14 cellular contexts compared by ENCODE assay signal in the genomic region with DNA sequence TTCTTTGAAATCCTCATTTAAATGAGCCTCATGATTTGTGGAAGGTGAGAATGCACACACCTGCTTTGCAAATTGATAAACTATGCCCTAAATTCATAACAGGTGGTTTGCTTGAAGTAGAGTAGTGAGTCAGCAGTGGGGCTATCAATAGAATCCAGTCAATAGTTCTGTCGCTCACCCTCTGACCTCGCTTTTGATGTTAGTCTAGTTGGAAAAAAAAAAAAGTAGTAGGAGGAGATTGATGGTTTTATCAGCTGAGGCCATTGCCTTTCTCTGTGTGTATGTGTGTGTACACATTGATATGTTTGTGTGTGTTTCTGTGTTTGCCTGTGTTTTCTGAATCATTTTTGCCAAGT.
DNase-seq lines count a peak whose midpoint lies in the region; ATAC-seq, FAIRE-seq and TF ChIP-seq lines count a peak whose summit lies in the region.
"Had no signal": no experiment of that assay in that cellular context is flagged by ENCODE, and none has a peak within 500 bp of the region (broad histone marks: within the 10 kb centered on the region; RNA-seq: fewer than 3 reads in every experiment).

No MANE protein-coding gene starts in this region.

- no peak overlapping the region for H2AFZ ChIP-seq in trophoblast cell (ENCODE audit: insufficient read depth, low read length, poor library complexity)

- no peak overlapping the region for H4K8ac ChIP-seq in trophoblast cell (ENCODE audit: low read depth, low read length)

- ATAC-seq in GM18907 (IDR thresholded peaks at IDR 0.05; ENCODE audit: unreplicated experiment) (peak; percentile 60), GM21786 (IDR thresholded peaks at IDR 0.05; ENCODE audit: unreplicated experiment) (peak; percentile 57), HG03280 (IDR thresholded peaks at IDR 0.05; ENCODE audit: unreplicated experiment) (peak; percentile 48), pancreas (peak; percentile 93 to 98 (median 96)), GM19467 (IDR thresholded peaks at IDR 0.05; ENCODE audit: unreplicated experiment) (no peak), heart right ventricle (no peak)
- ATAC-seq: SK-N-SH treated with all-trans-retinoic acid at 6 μM for 48 hours had no signal

- intact Hi-C loops in pancreas (cut with DNase I), result no loop called here
- intact Hi-C loops in heart right ventricle (cut with DNase I), result no loop called here

- H2BK5ac ChIP-seq in trophoblast cell (ENCODE audit: low read depth, low read length, poor library complexity), result no peak overlapping the region

- FAIRE-seq in pancreas (lab: Jason Lieb, UNC), result no peak
- FAIRE-seq: colon had no signal

- no peak overlapping the region for H3K4me2 ChIP-seq in trophoblast cell (ENCODE audit: low read length)

- no peak overlapping the region for H3K4me3 ChIP-seq in pancreas
- H3K4me3 ChIP-seq in trophoblast cell (ENCODE audit: low read depth, low read length), result no peak overlapping the region
- H3K4me3 ChIP-seq in heart right ventricle, result no peak overlapping the region
- H3K4me3 ChIP-seq: suprapubic skin had no signal

- no peak overlapping the region for H3K14ac ChIP-seq in trophoblast cell (ENCODE audit: low read length)

- H3K36me3 ChIP-seq in pancreas, result no peaks in the 10 kb centered on the region
- H3K36me3 ChIP-seq in trophoblast cell (ENCODE audit: control insufficient read depth in 1 of 2, insufficient read depth in 2 of 2, low read length in 2 of 2), result no peaks in the 10 kb centered on the region
- no peaks in the 10 kb centered on the region for H3K36me3 ChIP-seq in heart right ventricle
- H3K36me3 ChIP-seq: suprapubic skin, WERI-Rb-1 had no signal

- no peak overlapping the region for H3K23ac ChIP-seq in trophoblast cell (ENCODE audit: low read length)

- H3K27ac ChIP-seq in pancreas (peak overlapping the region in 1 of 4 donors; percentile 65), trophoblast cell (ENCODE audit: low read depth, low read length) (no peak overlapping the region), heart right ventricle (no peak overlapping the region)
- H3K27ac ChIP-seq: suprapubic skin, WERI-Rb-1 had no signal

- no peak for TF ChIP-seq CTCF in pancreas (IDR thresholded peaks at IDR 0.05)
- TF ChIP-seq CTCF in heart right ventricle (IDR thresholded peaks at IDR 0.05), result no peak

- DNase-seq in pancreas (peak in 3 of 6 donors; percentile 47 to 75 (median 70)), trophoblast cell (no peak), heart right ventricle (no peak)
- DNase-seq: activated T-cell treated with anti-CD3 and anti-CD28 coated beads for 4 hours; CD4-positive, CD25-positive, alpha-beta regulatory T cell; NCI-H2081; WERI-Rb-1 had no signal

- H2BK120ac ChIP-seq in trophoblast cell (ENCODE audit: insufficient read depth, low read length, poor library complexity), result no peak overlapping the region

- no peak overlapping the region for H2AK5ac ChIP-seq in trophoblast cell (ENCODE audit: low read length)

- no peak overlapping the region for H3K9ac ChIP-seq in trophoblast cell (ENCODE audit: low read length)

- H4K12ac ChIP-seq in trophoblast cell (ENCODE audit: low read depth, low read length), result no peak overlapping the region

- H3K9me3 ChIP-seq in pancreas, result no peaks in the 10 kb centered on the region
- no peaks in the 10 kb centered on the region for H3K9me3 ChIP-seq in trophoblast cell (ENCODE audit: insufficient read depth, low read depth, low read length)
- H3K9me3 ChIP-seq in heart right ventricle, result peaks cover 0 to 13% (median 0%) of the 10 kb centered on the region in 11 donors
- H3K9me3 ChIP-seq: suprapubic skin had no signal

- WGBS in pancreas, 2 donors, result 15 to 22% methylated on average over 2 of the region's 2 CpGs
- no CpG with 5 or more reads among the region's 2 CpGs for WGBS in trophoblast cell (ENCODE audit: extremely low coverage, insufficient coverage, insufficient read length)
- WGBS in heart right ventricle, 2 donors, result 66 to 85% methylated on average over 2 of the region's 2 CpGs

- H2BK12ac ChIP-seq in trophoblast cell (ENCODE audit: low read length), result no peak overlapping the region

- H3K18ac ChIP-seq in trophoblast cell (ENCODE audit: low read length), result no peak overlapping the region

- H3K27me3 ChIP-seq in pancreas (no peaks in the 10 kb centered on the region), trophoblast cell (ENCODE audit: insufficient read depth, low read length) (no peaks in the 10 kb centered on the region), heart right ventricle (peaks cover 0 to 5% (median 0%) of the 10 kb centered on the region in 7 donors)
- H3K27me3 ChIP-seq: suprapubic skin had no signal

- no peak overlapping the region for H4K91ac ChIP-seq in trophoblast cell (ENCODE audit: low read depth, low read length)

- no peaks in the 10 kb centered on the region for H3K79me2 ChIP-seq in trophoblast cell (ENCODE audit: control insufficient read depth, insufficient read depth, low read length, poor library complexity)

- no peaks in the 10 kb centered on the region for H3K79me1 ChIP-seq in trophoblast cell (ENCODE audit: low read length)

- peaks cover 0 to 12% (median 5%) of the 10 kb centered on the region in 3 donors for H3K4me1 ChIP-seq in pancreas
- no peaks in the 10 kb centered on the region for H3K4me1 ChIP-seq in trophoblast cell (ENCODE audit: control insufficient read depth in 1 of 2, insufficient read depth in 2 of 2, low read length in 2 of 2)
- H3K4me1 ChIP-seq in heart right ventricle, result no peaks in the 10 kb centered on the region
- H3K4me1 ChIP-seq: suprapubic skin had no signal

- H3K4ac ChIP-seq in trophoblast cell (ENCODE audit: low read depth, low read length), result no peak overlapping the region

Comparison
In these comparisons a context has a peak if more than half of its experiments do, and no peak if none do; other contexts are left out.
1. ATAC-seq: peak in GM18907 (single experiment), GM21786 (single experiment), HG03280 (single experiment) and pancreas (4 of 4); none in GM19467 (single experiment) and heart right ventricle (0 of 8).